Comparison of ENCODE assay signal across 14 cellular contexts in the genomic region with DNA sequence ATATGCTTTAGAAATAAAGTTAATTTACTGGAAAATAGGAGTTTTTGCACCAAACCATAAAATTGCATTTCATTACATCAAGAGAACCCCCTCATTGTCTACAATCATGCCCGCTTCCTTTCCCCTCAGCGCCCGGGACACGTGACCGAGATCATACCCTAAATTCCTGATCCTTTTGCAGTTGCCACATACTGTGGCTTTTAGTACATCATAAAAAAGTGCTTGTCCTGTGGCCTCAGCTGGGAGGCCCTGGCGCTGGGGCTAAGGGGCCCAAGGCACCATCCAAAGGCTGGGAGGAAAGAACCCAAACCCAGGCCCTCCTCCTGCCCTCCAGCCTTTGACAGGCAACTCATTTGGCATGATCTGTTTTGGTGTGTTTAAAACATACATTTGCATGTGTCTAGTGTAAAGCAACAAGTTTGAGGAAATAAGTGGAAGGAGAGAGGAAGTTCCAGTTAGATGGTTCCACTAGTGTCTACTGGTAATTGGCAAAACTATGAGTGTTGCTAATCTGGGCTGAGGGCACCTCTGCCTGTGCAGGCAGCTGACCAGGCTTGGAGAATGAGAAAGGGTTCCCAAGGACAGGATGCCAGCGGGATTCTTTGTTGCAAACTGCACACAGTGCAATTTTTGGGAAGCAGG. TPM values are rescaled to one million over a fixed set of nuclear protein-coding genes. Genes with fewer than 3 reads are reported as not detected.
DNase-seq lines count a peak whose midpoint lies in the region; ATAC-seq and TF ChIP-seq lines count a peak whose summit lies in the region.
"Had no signal": no experiment of that assay in that cellular context is flagged by ENCODE, and none has a peak within 500 bp of the region (broad histone marks: within the 10 kb centered on the region; RNA-seq: fewer than 3 reads in every experiment).

No MANE protein-coding gene starts in this region.

- H3K36me3 Mint-ChIP-seq in Caco-2 (ENCODE audit: insufficient read depth, unreplicated experiment) (peaks cover 65% of the 10 kb centered on the region), mesothelial cell of epicardium (peaks cover 3% of the 10 kb centered on the region)
- peaks cover 8% of the 10 kb centered on the region for H3K36me3 Mint-ChIP-seq in effector memory CD8-positive, alpha-beta T cell (ENCODE audit: insufficient read depth)

- H3K4me3 Mint-ChIP-seq in Caco-2 (ENCODE audit: unreplicated experiment) (no peak overlapping the region), mesothelial cell of epicardium (no peak overlapping the region)
- peak overlapping the region in 1 of 2 donors; percentile 55 for H3K4me3 Mint-ChIP-seq in effector memory CD8-positive, alpha-beta T cell
- H3K4me3 Mint-ChIP-seq: activated CD8-positive, alpha-beta memory T cell treated with anti-CD3 and anti-CD28 coated beads, Interleukin-2, amount 10 ng/mL, durations not matched to agents 7 days and 5 days had no signal

- H3K9me3 ChIP-seq in Caco-2 (no peaks in the 10 kb centered on the region), PC-3 (ENCODE audit: low read length) (no peaks in the 10 kb centered on the region), tibial nerve (no peaks in the 10 kb centered on the region), gastroesophageal sphincter (no peaks in the 10 kb centered on the region)
- H3K9me3 ChIP-seq: stomach had no signal

- H3K9ac ChIP-seq in PC-3 (ENCODE audit: low read length): no peak overlapping the region

- H3K4me1 Mint-ChIP-seq in Caco-2 (ENCODE audit: low read depth, unreplicated experiment): peaks cover 7% of the 10 kb centered on the region
- H3K4me1 Mint-ChIP-seq in mesothelial cell of epicardium: peaks cover 6% of the 10 kb centered on the region
- peaks cover 31 to 49% of the 10 kb centered on the region in 2 donors for H3K4me1 Mint-ChIP-seq in effector memory CD8-positive, alpha-beta T cell (ENCODE audit: low read depth in 2 of 2)

- peak overlapping the region; percentile 11 for H3K27ac Mint-ChIP-seq in Caco-2 (ENCODE audit: unreplicated experiment)
- no peak overlapping the region for H3K27ac Mint-ChIP-seq in mesothelial cell of epicardium
- peak overlapping the region in 1 of 2 donors; percentile 71 for H3K27ac Mint-ChIP-seq in effector memory CD8-positive, alpha-beta T cell

- POLR2A ChIA-PET in Caco-2 (lab: Charles Lee): no interaction called here
- POLR2A ChIA-PET in PC-3 (lab: Charles Lee; ENCODE audit: unreplicated experiment): no interaction called here

- CTCF ChIA-PET in Caco-2 (lab: Charles Lee) (no interaction called here), PC-3 (lab: Charles Lee) (no interaction called here)

- H3K79me2 ChIP-seq in PC-3 (ENCODE audit: low read length): peaks cover 4% of the 10 kb centered on the region; the same call in 1 of the 2 replicates

- H3K36me3 ChIP-seq in Caco-2 (ENCODE audit: control insufficient read depth, insufficient read depth, low read length) (no peaks in the 10 kb centered on the region), PC-3 (ENCODE audit: low read depth, low read length) (no peaks in the 10 kb centered on the region), tibial nerve (no peaks in the 10 kb centered on the region), gastroesophageal sphincter (peaks cover 0 to 5% of the 10 kb centered on the region in 2 donors)

- no peak overlapping the region for H2AFZ ChIP-seq in PC-3 (ENCODE audit: low read length)

- H3K4me3 ChIP-seq in Caco-2 (ENCODE audit: low read depth, low read length) (no peak overlapping the region), PC-3 (ENCODE audit: low read length) (no peak overlapping the region), dorsolateral prefrontal cortex (no peak overlapping the region), tibial nerve (no peak overlapping the region), gastroesophageal sphincter (no peak overlapping the region)
- H3K4me3 ChIP-seq: lung, stomach had no signal

- TSS peak; percentile 79 for BruUV-seq in Caco-2 (replicated peaks; lab: Mats Ljungman, UMichigan)
- BruUV-seq in PC-3 (replicated peaks; lab: Mats Ljungman, UMichigan): TSS peak; percentile 49

- H4K20me1 ChIP-seq in PC-3 (ENCODE audit: low read length): no peaks in the 10 kb centered on the region

- DNase-seq in Ammon's horn (ENCODE audit: low spot score): peak; percentile 40
- no peak for DNase-seq in Caco-2
- no peak for DNase-seq in PC-3
- DNase-seq in dorsolateral prefrontal cortex: no peak
- DNase-seq in mesothelial cell of epicardium (ENCODE audit: low spot score in 2 of 2, unreplicated experiment in 2 of 2): no peak
- DNase-seq in effector memory CD8-positive, alpha-beta T cell: no peak
- DNase-seq in tibial nerve (ENCODE audit: low spot score in 2 of 2): no peak
- DNase-seq: activated CD8-positive, alpha-beta memory T cell treated with anti-CD3 and anti-CD28 coated beads, Interleukin-2, amount 10 ng/mL, durations not matched to agents 7 days and 5 days; NCI-H1930; NK-92 treated with Interleukin-12 subunit alpha and Interleukin-12 subunit beta, amount 100 ng/mL, for 24 hours; stomach had no signal

- ATAC-seq in PC-3 (no peak), gastroesophageal sphincter (no peak)
- ATAC-seq in effector memory CD8-positive, alpha-beta T cell (replicated peaks): no peak
- ATAC-seq: activated CD8-positive, alpha-beta memory T cell treated with anti-CD3 and anti-CD28 coated beads, Interleukin-2, amount 10 ng/mL, durations not matched to agents 7 days and 5 days had no signal

- no peak overlapping the region for H3K4me2 ChIP-seq in PC-3 (ENCODE audit: low read length)

- no peaks in the 10 kb centered on the region for H3K9me2 ChIP-seq in PC-3 (replicated peaks; ENCODE audit: low read length)

- no peaks in the 10 kb centered on the region for H3K27me3 ChIP-seq in Caco-2 (replicated peaks; ENCODE audit: control insufficient read depth, insufficient read depth, low read length)
- H3K27me3 ChIP-seq in PC-3 (ENCODE audit: low read length): no peaks in the 10 kb centered on the region
- no peaks in the 10 kb centered on the region for H3K27me3 ChIP-seq in dorsolateral prefrontal cortex
- no peaks in the 10 kb centered on the region for H3K27me3 ChIP-seq in tibial nerve
- no peaks in the 10 kb centered on the region for H3K27me3 ChIP-seq in gastroesophageal sphincter
- H3K27me3 ChIP-seq: stomach had no signal

- intact Hi-C loops in Caco-2 (cut with micrococcal nuclease; ENCODE audit: unreplicated experiment) (no loop called here), PC-3 (cut with micrococcal nuclease) (no loop called here), dorsolateral prefrontal cortex (cut with DNase I) (loop anchor here in 1 of 2 donors (10.0 kb wide), 1 partner anchor 132 kb away; no protein-coding TSS in a partner anchor)

- H3F3A ChIP-seq in PC-3 (ENCODE audit: low read length, unreplicated experiment): no peaks in the 10 kb centered on the region

- TF ChIP-seq POLR2A in tibial nerve (IDR thresholded peaks at IDR 0.05) (no peak), gastroesophageal sphincter (IDR thresholded peaks at IDR 0.05) (no peak)

- H3K27ac ChIP-seq in PC-3 (ENCODE audit: low read length) (no peak overlapping the region), dorsolateral prefrontal cortex (peak overlapping the region in 53 of 59 donors; percentile 1 to 99 (median 62)), tibial nerve (peak overlapping the region in 1 of 4 donors; percentile 30), gastroesophageal sphincter (no peak overlapping the region)
- H3K27ac ChIP-seq: epithelial cell of prostate, stomach had no signal

- 70 to 71% methylated on average over 7 of the region's 7 CpGs for WGBS in tibial nerve, 2 donors
- WGBS in gastroesophageal sphincter (ENCODE audit: low coverage in 1 of 2), 2 donors: 88 to 96% methylated on average over 6 to 7 of the region's 7 CpGs

- H3K9me3 Mint-ChIP-seq in Caco-2 (ENCODE audit: unreplicated experiment) (no peaks in the 10 kb centered on the region), mesothelial cell of epicardium (no peaks in the 10 kb centered on the region)
- H3K9me3 Mint-ChIP-seq in effector memory CD8-positive, alpha-beta T cell: no peaks in the 10 kb centered on the region

- TF ChIP-seq EP300 in tibial nerve (IDR thresholded peaks at IDR 0.05) (no peak), gastroesophageal sphincter (IDR thresholded peaks at IDR 0.05) (no peak)

- no peaks in the 10 kb centered on the region for H3K27me3 Mint-ChIP-seq in Caco-2 (ENCODE audit: insufficient read depth, unreplicated experiment)
- no peaks in the 10 kb centered on the region for H3K27me3 Mint-ChIP-seq in mesothelial cell of epicardium (ENCODE audit: low read depth)
- no peaks in the 10 kb centered on the region for H3K27me3 Mint-ChIP-seq in effector memory CD8-positive, alpha-beta T cell

- H3K4me1 ChIP-seq in Caco-2 (peaks cover 7% of the 10 kb centered on the region; the same call in 1 of the 2 replicates), PC-3 (ENCODE audit: insufficient read depth, low read length) (peaks cover 17% of the 10 kb centered on the region), tibial nerve (peaks cover 0 to 15% (median 8%) of the 10 kb centered on the region in 4 donors), gastroesophageal sphincter (peaks cover 0 to 17% (median 2%) of the 10 kb centered on the region in 3 donors)

- TF ChIP-seq CTCF in Caco-2 (IDR thresholded peaks at IDR 0.05; ENCODE audit: insufficient read depth in 1 of 2, low read depth in 1 of 2, low read length in 1 of 2, severe bottlenecking in 1 of 2, unreplicated experiment in 1 of 2) (no peak), PC-3 (conservative IDR thresholded peaks at IDR 0.05; ENCODE audit: low read depth, low read length) (no peak), dorsolateral prefrontal cortex (IDR thresholded peaks at IDR 0.05 in 54 of 56, conservative IDR thresholded peaks at IDR 0.05 in 2 of 56; ENCODE audit: low read depth in 1 of 56, partially characterized antibody in 56 of 56) (no peak), mesothelial cell of epicardium (IDR thresholded peaks at IDR 0.05; ENCODE audit: unreplicated experiment) (no peak), tibial nerve (IDR thresholded peaks at IDR 0.05) (no peak), gastroesophageal sphincter (IDR thresholded peaks at IDR 0.05) (no peak)

RNA-seq across cellular contexts. Expression of a gene that starts 6.0 kb away (rescaled TPM):
- total RNA-seq in Caco-2 (2022) (6.6 and 7.3 TPM in 2 replicates), PC-3 (2014; rRNA removed) (1.7 and 3.0 TPM in 2 replicates), dorsolateral prefrontal cortex (100 to 1,000 TPM in 114 of 120 experiments, 10 to 100 TPM in 6; 52.9 to 209 (median 145) TPM), mesothelial cell of epicardium (4.5 to 4.8 TPM (median 4.6 TPM) in 3 replicates), tibial nerve (1 to 10 TPM in 2 of 4 donors, under 1 TPM in 2; 0.78 to 1.5 (median 1.0) TPM), gastroesophageal sphincter (1 to 10 TPM in 2 of 4 donors, under 1 TPM in 1, not detected in 1; 0.54 to 1.5 (median 1.0) TPM)

RNA-seq across cellular contexts. Expression of a gene that starts 48.5 kb away (rescaled TPM):
- 198 and 208 TPM in 2 replicates for total RNA-seq in Caco-2 (2022)
- total RNA-seq in PC-3 (2014; rRNA removed): 160 and 163 TPM in 2 replicates
- 100 to 1,000 TPM in 5 of 120 experiments, 10 to 100 TPM in 115; 63.1 to 112 (median 81.0) TPM for total RNA-seq in dorsolateral prefrontal cortex
- 90.5 to 95.0 TPM (median 94.9 TPM) in 3 replicates for total RNA-seq in mesothelial cell of epicardium
- 10 to 100 TPM; 37.3 to 48.9 (median 46.8) TPM for total RNA-seq in tibial nerve
- 10 to 100 TPM; 41.7 to 68.7 (median 64.9) TPM for total RNA-seq in gastroesophageal sphincter

Comparison
In these comparisons a context has a peak if more than half of its experiments do, and no peak if none do; other contexts are left out.
1. H3K27ac ChIP-seq: peak in dorsolateral prefrontal cortex (53 of 59); none in PC-3 (single experiment) and gastroesophageal sphincter (0 of 4).